ENCODE assay signal across 36 cellular contexts in the genomic region with DNA sequence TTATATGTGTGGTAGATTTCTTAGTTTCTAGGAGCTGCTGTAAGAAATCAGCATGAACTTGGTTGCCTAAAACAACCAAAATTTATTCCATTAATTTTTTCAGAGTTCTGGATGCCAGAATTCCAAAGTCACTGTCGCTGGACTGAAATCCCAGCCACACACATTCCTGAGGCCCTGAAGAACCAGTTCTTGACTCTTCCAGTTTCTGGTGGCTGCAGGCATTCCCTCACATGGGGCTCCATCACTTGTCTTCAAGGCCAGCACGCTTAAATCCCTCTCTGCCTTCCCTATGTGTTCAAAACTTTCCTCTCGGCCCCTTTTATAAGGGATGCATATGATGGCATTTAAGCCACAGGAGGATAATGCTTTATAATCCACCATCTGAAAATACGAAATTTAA.
"Had no signal": no experiment of that assay in that cellular context is flagged by ENCODE, and none has a peak within 500 bp of the region (broad histone marks: within the 10 kb centered on the region; RNA-seq: fewer than 3 reads in every experiment).

No MANE protein-coding gene starts in this region.

- H3K27me3 ChIP-seq: adrenal gland, breast epithelium, cardiac muscle cell, dorsolateral prefrontal cortex, foreskin keratinocyte, gastroesophageal sphincter had no signal

- H3K27ac ChIP-seq: adrenal gland, breast epithelium, cardiac muscle cell, coronary artery, dorsolateral prefrontal cortex, foreskin keratinocyte, gastroesophageal sphincter, WERI-Rb-1 had no signal

- ATAC-seq: activated CD4-positive, CD25-positive, alpha-beta regulatory T cell treated with anti-CD3 and anti-CD28 coated beads, Interleukin-2, amount 50 U/mL, for 24 hours; activated CD8-positive, alpha-beta T cell treated with anti-CD3 and anti-CD28 coated beads for 36 hours; activated naive CD8-positive, alpha-beta T cell treated with anti-CD3 and anti-CD28 coated beads, Interleukin-2, amount 50 U/mL, for 24 hours; activated T-cell treated with anti-CD3 and anti-CD28 coated beads, Interleukin-2, amount 50 U/mL, for 4 hours; activated T-helper 17 cell treated with anti-CD3 and anti-CD28 coated beads, Interleukin-2, amount 50 U/mL, for 72 hours; esophagus mucosa; foreskin keratinocyte; gastroesophageal sphincter; T-cell had no signal

- H3K9me3 Mint-ChIP-seq: activated T-helper 17 cell treated with anti-CD3 and anti-CD28 coated beads, Interleukin-2, amount 50 U/mL, for 72 hours; brain; endodermal cell had no signal

- H3K36me3 Mint-ChIP-seq: activated naive CD4-positive, alpha-beta T cell treated with anti-CD3 and anti-CD28 coated beads, Interleukin-2, amount 50 U/mL, for 24 hours; activated naive CD8-positive, alpha-beta T cell treated with anti-CD3 and anti-CD28 coated beads for 36 hours; brain; T-cell had no signal

- H3K4me1 ChIP-seq: adrenal gland, breast epithelium, foreskin keratinocyte, gastroesophageal sphincter had no signal

- H3K36me3 ChIP-seq: adrenal gland, breast epithelium, cardiac muscle cell, gastroesophageal sphincter, WERI-Rb-1 had no signal

- H3K27me3 Mint-ChIP-seq: activated B cell treated with CpG ODN at 0.5 μM for 24 hours; activated CD8-positive, alpha-beta T cell treated with anti-CD3 and anti-CD28 coated beads for 36 hours; activated naive CD4-positive, alpha-beta T cell treated with anti-CD3 and anti-CD28 coated beads, Interleukin-2, amount 50 U/mL, for 24 hours; activated naive CD8-positive, alpha-beta T cell treated with anti-CD3 and anti-CD28 coated beads for 36 hours; activated naive CD8-positive, alpha-beta T cell treated with anti-CD3 and anti-CD28 coated beads, Interleukin-2, amount 50 U/mL, for 24 hours; activated T-helper 17 cell treated with anti-CD3 and anti-CD28 coated beads, Interleukin-2, amount 50 U/mL, for 72 hours; brain; dendritic cell treated with granulocyte-macrophage colony-stimulating factor and Interleukin-4, amounts not matched to agents 40 ng/mL and 50 ng/mL, for 4 days; T-cell had no signal

- DNase-seq: activated B cell treated with CpG ODN at 0.5 μM for 24 hours; activated CD4-positive, alpha-beta T cell treated with anti-CD3 and anti-CD28 coated beads for 48 hours; activated CD4-positive, alpha-beta T cell treated with anti-CD3 and anti-CD28 coated beads, Interleukin-2, amount 50 U/mL, for 1 hour; activated CD4-positive, alpha-beta T cell treated with anti-CD3 and anti-CD28 coated beads, Interleukin-2, amount 50 U/mL, for 48 hours; activated CD8-positive, alpha-beta memory T cell treated with anti-CD3 and anti-CD28 coated beads for 24 hours; activated CD8-positive, alpha-beta T cell treated with anti-CD3 and anti-CD28 coated beads for 36 hours; activated effector memory CD4-positive, alpha-beta T cell treated with Interleukin-2 at 50 U/mL for 16 hours; activated gamma-delta T cell treated with Interleukin-2 at 50 U/mL for 16 hours; activated naive CD4-positive, alpha-beta T cell treated with anti-CD3 and anti-CD28 coated beads for 36 hours; activated naive CD8-positive, alpha-beta T cell treated with anti-CD3 and anti-CD28 coated beads for 36 hours; activated naive CD8-positive, alpha-beta T cell treated with anti-CD3 and anti-CD28 coated beads, Interleukin-2, amount 50 U/mL, for 24 hours; activated T-cell treated with anti-CD3 and anti-CD28 coated beads, Interleukin-2, amount 50 U/mL, for 4 hours; adrenal gland; amygdala; aorta; central memory CD4-positive, alpha-beta T cell; cerebellar nuclear complex; dorsolateral prefrontal cortex; effector memory CD4-positive, alpha-beta T cell; endodermal cell; foreskin keratinocyte; SW 1271; T-cell; T1000; WERI-Rb-1 had no signal

- H3K9me3 ChIP-seq: adrenal gland, breast epithelium, gastroesophageal sphincter had no signal

- H3K4me1 Mint-ChIP-seq: activated B cell treated with CpG ODN at 0.5 μM for 24 hours; activated naive CD4-positive, alpha-beta T cell treated with anti-CD3 and anti-CD28 coated beads, Interleukin-2, amount 50 U/mL, for 24 hours; activated naive CD8-positive, alpha-beta T cell treated with anti-CD3 and anti-CD28 coated beads for 36 hours; activated naive CD8-positive, alpha-beta T cell treated with anti-CD3 and anti-CD28 coated beads, Interleukin-2, amount 50 U/mL, for 24 hours; activated T-helper 17 cell treated with anti-CD3 and anti-CD28 coated beads, Interleukin-2, amount 50 U/mL, for 72 hours; brain; endodermal cell; T-cell had no signal

- H3K4me3 Mint-ChIP-seq: activated B cell treated with CpG ODN at 0.5 μM for 24 hours; activated CD8-positive, alpha-beta T cell treated with anti-CD3 and anti-CD28 coated beads for 36 hours; activated naive CD4-positive, alpha-beta T cell treated with anti-CD3 and anti-CD28 coated beads for 36 hours; activated naive CD4-positive, alpha-beta T cell treated with anti-CD3 and anti-CD28 coated beads, Interleukin-2, amount 50 U/mL, for 24 hours; activated naive CD8-positive, alpha-beta T cell treated with anti-CD3 and anti-CD28 coated beads for 36 hours; activated naive CD8-positive, alpha-beta T cell treated with anti-CD3 and anti-CD28 coated beads, Interleukin-2, amount 50 U/mL, for 24 hours; activated T-cell treated with anti-CD3 and anti-CD28 coated beads, Interleukin-2, amount 50 U/mL, for 4 hours; activated T-helper 17 cell treated with anti-CD3 and anti-CD28 coated beads, Interleukin-2, amount 50 U/mL, for 72 hours; brain; dendritic cell treated with granulocyte-macrophage colony-stimulating factor and Interleukin-4, amounts not matched to agents 40 ng/mL and 50 ng/mL, for 4 days; endodermal cell; T-cell; T-helper 1 cell treated with Interleukin-12 subunit alpha and Interleukin-12 subunit beta and Interleukin-4 antibody, amounts not matched to agents 30 μg/mL and 1 μg/mL, for 36 hours had no signal

- H3K27ac Mint-ChIP-seq: activated B cell treated with CpG ODN at 0.5 μM for 24 hours; activated CD8-positive, alpha-beta T cell treated with anti-CD3 and anti-CD28 coated beads for 36 hours; activated naive CD4-positive, alpha-beta T cell treated with anti-CD3 and anti-CD28 coated beads for 36 hours; activated naive CD4-positive, alpha-beta T cell treated with anti-CD3 and anti-CD28 coated beads, Interleukin-2, amount 50 U/mL, for 24 hours; activated naive CD8-positive, alpha-beta T cell treated with anti-CD3 and anti-CD28 coated beads for 36 hours; activated naive CD8-positive, alpha-beta T cell treated with anti-CD3 and anti-CD28 coated beads, Interleukin-2, amount 50 U/mL, for 24 hours; activated T-helper 17 cell treated with anti-CD3 and anti-CD28 coated beads, Interleukin-2, amount 50 U/mL, for 72 hours; brain; dendritic cell treated with granulocyte-macrophage colony-stimulating factor and Interleukin-4, amounts not matched to agents 40 ng/mL and 50 ng/mL, for 4 days; T-cell; T-helper 1 cell treated with Interleukin-12 subunit alpha and Interleukin-12 subunit beta and Interleukin-4 antibody, amounts not matched to agents 30 μg/mL and 1 μg/mL, for 36 hours had no signal

- H3K4me3 ChIP-seq: adrenal gland, breast epithelium, cardiac muscle cell, coronary artery, dorsolateral prefrontal cortex, gastroesophageal sphincter had no signal
